In the genomic region with DNA sequence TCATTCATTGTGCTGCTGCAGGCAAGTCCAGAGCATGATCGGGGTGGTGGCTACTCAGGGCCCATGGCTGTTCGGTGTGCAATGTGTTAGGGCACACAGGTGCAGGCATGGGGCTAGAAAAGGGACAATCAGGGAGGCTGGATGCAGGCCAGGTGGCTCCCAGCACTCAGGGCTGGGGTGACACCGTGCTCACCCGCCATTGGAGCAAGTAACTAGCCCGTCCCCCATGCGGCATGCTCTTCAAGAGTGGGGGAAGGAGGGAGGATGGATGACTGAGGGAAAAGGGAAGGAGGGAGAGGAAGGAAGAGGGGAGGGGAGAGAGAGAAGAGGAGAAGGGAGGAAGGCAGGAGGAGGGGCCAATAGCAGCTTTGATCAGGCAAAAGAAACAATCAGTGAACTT, we compare ENCODE assay signal across 24 cellular contexts.
DNase-seq lines count a peak whose midpoint lies in the region; ATAC-seq, FAIRE-seq and TF ChIP-seq lines count a peak whose summit lies in the region.
"Had no signal": no experiment of that assay in that cellular context is flagged by ENCODE, and none has a peak within 500 bp of the region (broad histone marks: within the 10 kb centered on the region; RNA-seq: fewer than 3 reads in every experiment).

No MANE protein-coding gene starts in this region.

- H3K18ac ChIP-seq in trophoblast cell (ENCODE audit: low read length), result no peak overlapping the region

- peak overlapping the region; percentile 71 to 79 for H3K27ac Mint-ChIP-seq in stimulated activated naive CD8-positive, alpha-beta T cell treated with anti-CD3 and anti-CD28 coated beads, Interleukin-15, amount 100 ng/mL, for 72 hours
- H3K27ac Mint-ChIP-seq: CD14-positive monocyte; CD4-positive, alpha-beta T cell; CD8-positive, alpha-beta memory T cell had no signal

- BruUV-seq in K562 (replicated peaks; lab: Mats Ljungman, UMichigan), result no TSS peak

- no peak overlapping the region for H2BK5ac ChIP-seq in trophoblast cell (ENCODE audit: low read depth, low read length, poor library complexity)

- FAIRE-seq in K562 (lab: Jason Lieb, UNC), result no peak
- FAIRE-seq: D721Med, GM12878, H1 had no signal

- TF ChIP-seq CTCF in K562 (IDR thresholded peaks at IDR 0.05 in 2 of 3, conservative IDR thresholded peaks at IDR 0.05 in 1 of 3; ENCODE audit: insufficient read depth in 2 of 3, low read depth in 1 of 3, low read length in 3 of 3), result no peak

- no peak overlapping the region for H2BK12ac ChIP-seq in trophoblast cell (ENCODE audit: low read length)

- no peaks in the 10 kb centered on the region for H3K79me1 ChIP-seq in trophoblast cell (ENCODE audit: low read length)

- H3K9me1 ChIP-seq in K562 (ENCODE audit: control insufficient read depth, insufficient read depth, low read length), result no peaks in the 10 kb centered on the region

- no peak overlapping the region for H3K23ac ChIP-seq in trophoblast cell (ENCODE audit: low read length)

- H3K4me3 ChIP-seq in K562, result no peak overlapping the region
- H3K4me3 ChIP-seq in trophoblast cell (ENCODE audit: low read depth, low read length), result no peak overlapping the region
- H3K4me3 ChIP-seq: A549; BLaER1 treated with 17β-estradiol and CSF1 and Interleukin-3, amounts not matched to agents 10 nM and 100 nM; GM12878 had no signal

- H3K27me3 ChIP-seq in K562 (ENCODE audit: control insufficient read depth in 2 of 2, insufficient read depth in 2 of 2, low read length in 2 of 2) (no peaks in the 10 kb centered on the region; a peak in 1 of 5 replicates), trophoblast cell (ENCODE audit: insufficient read depth, low read length) (no peaks in the 10 kb centered on the region)
- H3K27me3 ChIP-seq: BE2C had no signal

- H3K27me3 Mint-ChIP-seq in stimulated activated naive CD8-positive, alpha-beta T cell treated with anti-CD3 and anti-CD28 coated beads, Interleukin-15, amount 100 ng/mL, for 72 hours, result peaks cover 6% of the 10 kb centered on the region
- H3K27me3 Mint-ChIP-seq: CD4-positive, alpha-beta T cell had no signal

- H3K14ac ChIP-seq in trophoblast cell (ENCODE audit: low read length), result no peak overlapping the region

- no peak for DNase-seq in stimulated activated naive CD8-positive, alpha-beta T cell treated with anti-CD3 and anti-CD28 coated beads, Interleukin-15, amount 100 ng/mL, for 72 hours
- no peak for DNase-seq in stimulated activated naive CD8-positive, alpha-beta T cell treated with anti-CD3 and anti-CD28 coated beads, Interleukin-15, Interleukin-2, amounts not matched to agents 100 U/mL and 50 U/mL, for 24 hours
- DNase-seq in K562 (ENCODE audit: extremely low read depth in 1 of 4, low spot score in 3 of 4) (peak in 1 of 4 experiments; percentile 4), trophoblast cell (no peak), superior temporal gyrus (ENCODE audit: extremely low spot score) (no peak)
- no peak for DNase-seq in activated CD8-positive, alpha-beta memory T cell treated with anti-CD3 and anti-CD28 coated beads, Interleukin-2, amount 50 U/mL, for 4 hours
- DNase-seq: 8988T; ACHN; AML-193; BE2C; CD4-positive, alpha-beta T cell; CD8-positive, alpha-beta memory T cell; DMS 273 treated with DMSO at 0.1 percent for 48 hours; DMS79; EL; GDM1; H7; HCEC 1CT had no signal

- no peak overlapping the region for H3K4me3 Mint-ChIP-seq in stimulated activated naive CD8-positive, alpha-beta T cell treated with anti-CD3 and anti-CD28 coated beads, Interleukin-15, amount 100 ng/mL, for 72 hours
- H3K4me3 Mint-ChIP-seq: CD14-positive monocyte; CD4-positive, alpha-beta T cell; CD8-positive, alpha-beta memory T cell had no signal

- peak overlapping the region; percentile 26 for H4K12ac ChIP-seq in trophoblast cell (ENCODE audit: low read depth, low read length)

- H4K8ac ChIP-seq in trophoblast cell (ENCODE audit: low read depth, low read length), result no peak overlapping the region

- H4K20me1 ChIP-seq in K562 (replicated peaks; ENCODE audit: control insufficient read depth, insufficient read depth, low read length), result no peaks in the 10 kb centered on the region

- intact Hi-C loops in K562 (cut with micrococcal nuclease), result no loop called here

- no peak overlapping the region for H4K91ac ChIP-seq in trophoblast cell (ENCODE audit: low read depth, low read length)

- H3K27ac ChIP-seq in K562 (ENCODE audit: extremely low read depth, low read depth, low read length) (no peak overlapping the region), trophoblast cell (ENCODE audit: low read depth, low read length) (no peak overlapping the region)
- H3K27ac ChIP-seq: A549; BLaER1 treated with 17β-estradiol and CSF1 and Interleukin-3, amounts not matched to agents 10 nM and 100 nM had no signal

- H3K9ac ChIP-seq in K562 (ENCODE audit: insufficient read depth in 1 of 2, low read depth in 2 of 2, low read length in 2 of 2), result no peak overlapping the region
- H3K9ac ChIP-seq in trophoblast cell (ENCODE audit: low read length), result no peak overlapping the region
- H3K9ac ChIP-seq: BLaER1 treated with 17β-estradiol and CSF1 and Interleukin-3, amounts not matched to agents 10 nM and 100 nM had no signal

- H3K4me1 ChIP-seq in K562 (replicated peaks in 1 of 2; ENCODE audit: control insufficient read depth in 2 of 2, insufficient read depth in 2 of 2, low read length in 2 of 2) (no peaks in the 10 kb centered on the region), trophoblast cell (ENCODE audit: control insufficient read depth in 1 of 2, insufficient read depth in 2 of 2, low read length in 2 of 2) (no peaks in the 10 kb centered on the region)
- H3K4me1 ChIP-seq: A549, BE2C had no signal

- no peaks in the 10 kb centered on the region for H3K9me3 Mint-ChIP-seq in stimulated activated naive CD8-positive, alpha-beta T cell treated with anti-CD3 and anti-CD28 coated beads, Interleukin-15, amount 100 ng/mL, for 72 hours
- H3K9me3 Mint-ChIP-seq: CD4-positive, alpha-beta T cell had no signal

- CTCF ChIA-PET in K562 (lab: Yijun Ruan, JAX; ENCODE audit: low intra/inter-chr PET ratio), result no interaction called here

- in situ Hi-C loops in K562 (cut with MboI), result loop anchor here (5.0 kb wide), 1 partner anchor 98 kb away; no protein-coding TSS in a partner anchor

- no peak for TF ChIP-seq POLR2A in K562 (conservative IDR thresholded peaks at IDR 0.05)

- TF ChIP-seq RAD21 in K562 (CRISPR knock-in tag; conservative IDR thresholded peaks at IDR 0.05 in 1 of 2, IDR thresholded peaks at IDR 0.05 in 1 of 2), result no peak

- H2AK5ac ChIP-seq in trophoblast cell (ENCODE audit: low read length), result no peak overlapping the region

- H3K36me3 ChIP-seq in K562 (ENCODE audit: control insufficient read depth, insufficient read depth, low read length) (peaks cover 17% of the 10 kb centered on the region; the same call in 1 of the 3 replicates), trophoblast cell (ENCODE audit: control insufficient read depth in 1 of 2, insufficient read depth in 2 of 2, low read length in 2 of 2) (no peaks in the 10 kb centered on the region)
- H3K36me3 ChIP-seq: BE2C had no signal

- H2AFZ ChIP-seq in K562 (ENCODE audit: low read depth, low read length) (no peak overlapping the region), trophoblast cell (ENCODE audit: insufficient read depth, low read length, poor library complexity) (no peak overlapping the region)

- H2BK120ac ChIP-seq in trophoblast cell (ENCODE audit: insufficient read depth, low read length, poor library complexity), result no peak overlapping the region

- H3K9me3 ChIP-seq in K562 (replicated peaks; ENCODE audit: control insufficient read depth, insufficient read depth, low read depth, low read length) (no peaks in the 10 kb centered on the region), trophoblast cell (ENCODE audit: insufficient read depth, low read depth, low read length) (no peaks in the 10 kb centered on the region)
- H3K9me3 ChIP-seq: A549, BE2C had no signal

- no peaks in the 10 kb centered on the region for H3K79me2 ChIP-seq in K562 (ENCODE audit: control insufficient read depth, insufficient read depth, low read length)
- no peaks in the 10 kb centered on the region for H3K79me2 ChIP-seq in trophoblast cell (ENCODE audit: control insufficient read depth, insufficient read depth, low read length, poor library complexity)

- no peak overlapping the region for H3K4ac ChIP-seq in trophoblast cell (ENCODE audit: low read depth, low read length)

- no peak for TF ChIP-seq EP300 in K562 (IDR thresholded peaks at IDR 0.05; ENCODE audit: low read length)

- H3K4me1 Mint-ChIP-seq in stimulated activated naive CD8-positive, alpha-beta T cell treated with anti-CD3 and anti-CD28 coated beads, Interleukin-15, amount 100 ng/mL, for 72 hours, result no peaks in the 10 kb centered on the region
- H3K4me1 Mint-ChIP-seq: CD8-positive, alpha-beta memory T cell had no signal

- H3K4me2 ChIP-seq in K562 (ENCODE audit: insufficient read depth, low read length) (no peak overlapping the region), trophoblast cell (ENCODE audit: low read length) (no peak overlapping the region)
- H3K4me2 ChIP-seq: A549; BLaER1 treated with 17β-estradiol and CSF1 and Interleukin-3, amounts not matched to agents 10 nM and 100 nM had no signal

- 0% methylated on average over 1 of the region's 6 CpGs for WGBS in K562 (ENCODE audit: insufficient coverage, low coverage, missing lambda C conversion rate)
- WGBS in trophoblast cell (ENCODE audit: extremely low coverage, insufficient coverage, insufficient read length), result no CpG with 5 or more reads among the region's 6 CpGs

- POLR2A ChIA-PET in K562 (lab: Yijun Ruan, JAX), result no interaction called here

- no peak for ATAC-seq in stimulated activated naive CD8-positive, alpha-beta T cell treated with anti-CD3 and anti-CD28 coated beads, Interleukin-15, amount 100 ng/mL, for 72 hours
- ATAC-seq in stimulated activated naive CD8-positive, alpha-beta T cell treated with anti-CD3 and anti-CD28 coated beads, Interleukin-15, Interleukin-2, amounts not matched to agents 100 U/mL and 50 U/mL, for 24 hours, result no peak
- ATAC-seq in K562, result peak; percentile 62
- ATAC-seq: A549, GM12878 had no signal

TF ChIP-seq in K562, 482 proteins besides CTCF, POLR2A, EP300 and RAD21:
- TF ChIP-seq HMGN3 (IDR thresholded peaks at IDR 0.05; ENCODE audit: borderline replicate concordance, extremely low read depth, insufficient read length, low read depth, low read length) (no peak), KAT8 (IDR thresholded peaks at IDR 0.05; ENCODE audit: low read depth) (no peak), NFIC (IDR thresholded peaks at IDR 0.05) (0 out of 2 replicates have a peak, but pooled peaks have one; percentile 8)
